In the genomic region with DNA sequence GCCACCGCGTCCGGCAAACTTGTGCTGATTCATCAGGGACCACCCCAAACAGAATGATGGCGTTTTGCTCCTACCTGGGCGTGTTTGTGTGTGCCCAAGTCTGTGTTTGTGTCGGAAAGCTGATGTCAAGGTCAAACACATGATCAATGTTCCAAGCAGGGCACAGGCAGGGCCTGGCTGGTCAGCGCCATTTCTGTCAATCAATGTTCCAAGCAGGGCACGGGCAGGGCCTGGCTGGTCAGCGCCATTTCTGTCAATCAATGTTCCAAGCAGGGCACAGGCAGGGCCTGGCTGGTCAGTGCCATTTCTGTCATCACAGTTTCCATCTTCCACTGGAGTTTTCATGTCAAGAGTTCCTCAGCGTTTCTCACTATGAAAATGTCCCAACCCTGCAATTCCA, we compare ENCODE assay signal across 26 cellular contexts. TPM values are rescaled to one million over a fixed set of nuclear protein-coding genes. Genes with fewer than 3 reads are reported as not detected.
"Had no signal": no experiment of that assay in that cellular context is flagged by ENCODE, and none has a peak within 500 bp of the region (broad histone marks: within the 10 kb centered on the region; RNA-seq: fewer than 3 reads in every experiment).

No MANE protein-coding gene starts in this region.

- H3K27me3 ChIP-seq: pancreas had no signal

- ATAC-seq: left ventricle myocardium superior; naive thymus-derived CD4-positive, alpha-beta T cell; pancreas had no signal

- H3K9me3 ChIP-seq: pancreas, psoas muscle, suprapubic skin had no signal

- DNase-seq: activated CD4-positive, alpha-beta T cell treated with anti-CD3 and anti-CD28 coated beads for 4 hours; activated CD4-positive, alpha-beta T cell treated with anti-CD3 and anti-CD28 coated beads, Interleukin-2, amount 50 U/mL, for 4 hours; activated gamma-delta T cell treated with Interleukin-2 at 50 U/mL for 16 hours; activated naive CD4-positive, alpha-beta T cell treated with anti-CD3 and anti-CD28 coated beads, Interleukin-2, amount 50 U/mL, for 16 hours; activated T-cell treated with anti-CD3 and anti-CD28 coated beads, Interleukin-2, amount 50 U/mL, for 1 hour; amniotic stem cell; brain microvascular endothelial cell; central memory CD4-positive, alpha-beta T cell; dermis blood vessel endothelial cell; effector CD8-positive, alpha-beta T cell; left ventricle myocardium superior; midbrain; naive thymus-derived CD4-positive, alpha-beta T cell; psoas muscle; spleen; stimulated activated naive CD4-positive, alpha-beta T cell had no signal

- H3K4me3 ChIP-seq: pancreas, psoas muscle, spleen, suprapubic skin, tibial artery had no signal

- H3K36me3 ChIP-seq: brain microvascular endothelial cell, pancreas, spleen, suprapubic skin, tibial artery had no signal

- H3K4me1 ChIP-seq: pancreas, psoas muscle, spleen, suprapubic skin, tibial artery had no signal

- FAIRE-seq: astrocyte, endometrium, frontal cortex, pancreas, TTC549 had no signal

- H3K27ac ChIP-seq: brain microvascular endothelial cell, pancreas, psoas muscle, spleen, suprapubic skin, tibial artery, VCaP had no signal

RNA-seq across cellular contexts. Expression of a gene that starts 14.9 kb away (rescaled TPM):
- total RNA-seq: activated T-helper 1 cell treated with anti-CD3 and anti-CD28 coated beads, Interleukin-12 subunit alpha, Interleukin-12 subunit beta, Interleukin-2, Interleukin-4 antibody, amounts not matched to agents 30 ng/mL and 10 ng/mL and 1 ng/mL, durations not matched to agents 14 hours and 24 hours and 36 hours; T-helper 1 cell treated with Interleukin-12 subunit alpha and Interleukin-12 subunit beta and Interleukin-4 antibody, amounts not matched to agents 30 ng/mL and 1 ng/mL, for 36 hours had no signal
